1 cellular context compared by ENCODE assay signal in the genomic region with DNA sequence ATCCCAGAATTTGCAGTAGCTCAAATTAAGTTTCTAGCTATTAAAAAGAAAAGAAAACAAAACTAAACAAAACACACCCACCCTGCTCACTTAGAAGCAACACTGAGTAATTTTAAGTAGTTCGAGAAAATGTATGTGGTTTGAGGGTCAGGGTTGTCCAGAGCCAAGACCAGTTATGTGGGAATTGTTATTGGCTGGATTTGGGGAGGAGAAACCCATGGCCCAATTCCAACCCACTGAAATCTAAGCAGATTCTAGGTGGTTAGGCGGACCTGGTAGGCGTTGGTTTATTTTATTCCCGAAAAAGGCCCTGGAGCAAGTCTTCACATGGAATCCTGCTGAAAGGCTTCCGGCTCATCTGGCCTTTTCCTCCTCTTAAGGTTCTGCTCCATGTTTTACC.
TF ChIP-seq lines count a peak whose summit lies in the region.

No MANE protein-coding gene starts in this region.

TF ChIP-seq in endothelial cell of umbilical vein, 7 proteins besides CTCF, POLR2A, EP300 and RAD21 (continued from another document):
- TF ChIP-seq, protein P1, sequence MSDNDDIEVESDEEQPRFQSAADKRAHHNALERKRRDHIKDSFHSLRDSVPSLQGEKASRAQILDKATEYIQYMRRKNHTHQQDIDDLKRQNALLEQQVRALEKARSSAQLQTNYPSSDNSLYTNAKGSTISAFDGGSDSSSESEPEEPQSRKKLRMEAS (IDR thresholded peaks at IDR 0.05; ENCODE audit: insufficient read depth, insufficient read length), result no peak
